Comparison of ENCODE assay signal across 24 cellular contexts in the genomic region with DNA sequence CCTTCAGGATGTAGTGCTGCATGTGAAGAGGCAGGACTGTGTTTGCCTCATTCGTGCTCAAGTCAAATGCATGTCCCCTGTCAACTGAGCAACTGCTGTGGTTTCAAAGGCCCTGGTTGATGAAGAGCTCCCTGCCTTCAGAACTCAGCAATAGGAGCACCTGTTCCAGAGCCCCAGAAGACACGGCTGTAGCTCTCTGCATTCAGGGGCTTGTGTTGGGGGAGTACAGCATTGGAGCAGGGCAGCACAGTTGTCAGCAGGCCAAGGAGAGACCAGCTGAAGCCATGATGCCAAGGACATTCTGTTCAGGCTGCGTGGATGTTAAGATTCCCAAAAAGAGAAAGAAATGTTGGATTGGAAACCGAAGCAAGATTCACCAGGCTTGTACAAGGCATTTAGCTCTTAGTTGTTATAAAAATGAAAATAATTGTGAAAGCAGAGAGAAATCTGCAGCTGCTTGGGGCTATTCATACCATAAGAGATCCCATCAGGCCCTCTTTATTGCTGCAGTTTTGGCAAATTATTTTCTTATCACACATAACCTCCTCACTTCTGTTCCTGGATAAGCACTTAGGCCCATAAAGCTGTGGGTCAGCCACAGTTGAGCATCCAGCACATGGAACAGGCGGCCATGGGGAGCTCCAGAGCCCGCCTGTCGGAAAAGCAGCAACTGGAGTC.
"Had no signal": no experiment of that assay in that cellular context is flagged by ENCODE, and none has a peak within 500 bp of the region (broad histone marks: within the 10 kb centered on the region; RNA-seq: fewer than 3 reads in every experiment).

No MANE protein-coding gene starts in this region.

- DNase-seq: effector CD4-positive, alpha-beta T cell; endodermal cell; erythroblast; foreskin melanocyte; head of caudate nucleus; kidney; left colon; left ventricle myocardium superior; mesenchymal stem cell; natural killer cell; right lobe of liver; small intestine; stimulated activated CD4-positive, alpha-beta T cell treated with anti-CD3 and anti-CD28 coated beads, Interleukin-12 subunit alpha, Interleukin-12 subunit beta, amount 100 ng/mL, for 4 hours; stimulated activated naive CD4-positive, alpha-beta T cell; stomach; substantia nigra; uterus had no signal

- H3K27me3 ChIP-seq: hepatocyte, right lobe of liver, stomach, upper lobe of left lung, uterus had no signal

- H3K36me3 ChIP-seq: prostate gland, right lobe of liver, stomach, thoracic aorta, upper lobe of left lung, uterus had no signal

- H3K4me3 ChIP-seq: coronary artery, hepatocyte, lung, prostate gland, right lobe of liver, stomach, thoracic aorta, upper lobe of left lung, uterus had no signal

- H3K4me1 ChIP-seq: parathyroid adenoma, prostate gland, right lobe of liver, stomach, upper lobe of left lung, uterus had no signal

- H2AFZ ChIP-seq: hepatocyte, parathyroid adenoma had no signal

- H3K4me2 ChIP-seq: hepatocyte had no signal

- H3K9me3 ChIP-seq: prostate gland, right lobe of liver, stomach, thoracic aorta, upper lobe of left lung, uterus had no signal

- H3K79me2 ChIP-seq: hepatocyte, parathyroid adenoma had no signal

- H3K27ac ChIP-seq: coronary artery, hepatocyte, parathyroid adenoma, prostate gland, right lobe of liver, stomach, thoracic aorta, upper lobe of left lung, uterus had no signal

- ATAC-seq: left colon, left ventricle myocardium superior had no signal

- H3K9ac ChIP-seq: parathyroid adenoma had no signal
